Comparison of ENCODE assay signal across 29 cellular contexts in the genomic region with DNA sequence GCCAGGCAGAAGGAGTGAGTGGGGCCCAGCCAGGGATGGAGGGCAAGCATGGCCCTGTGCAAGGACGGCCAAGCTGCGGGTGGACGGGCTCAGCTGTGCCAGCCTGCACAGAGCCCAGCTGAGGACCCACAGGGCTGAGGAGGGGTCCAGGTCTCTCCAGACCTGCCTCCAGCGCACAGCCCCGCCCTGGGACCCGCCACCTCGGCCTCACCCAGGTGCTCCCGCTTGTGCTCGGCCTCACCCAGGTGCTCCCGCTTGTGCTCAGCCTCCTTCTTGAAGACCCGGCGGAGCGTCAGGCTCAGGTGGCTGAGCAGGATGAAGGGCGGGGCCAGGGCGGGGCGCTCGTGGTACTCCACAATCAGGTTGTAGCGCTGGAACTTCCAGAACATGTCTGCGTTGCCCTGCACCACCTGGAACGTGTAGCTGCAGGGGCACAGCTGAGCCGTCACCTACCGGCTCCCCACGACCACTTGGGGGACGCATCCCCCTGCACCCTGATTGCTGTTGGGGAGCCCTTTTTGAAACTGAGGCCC. TPM values are rescaled to one million over a fixed set of nuclear protein-coding genes. Genes with fewer than 3 reads are reported as not detected.
"Had no signal": no experiment of that assay in that cellular context is flagged by ENCODE, and none has a peak within 500 bp of the region (broad histone marks: within the 10 kb centered on the region; RNA-seq: fewer than 3 reads in every experiment).

No MANE protein-coding gene starts in this region.

- ATAC-seq: left lobe of liver; lower lobe of right lung; naive thymus-derived CD4-positive, alpha-beta T cell; psoas muscle; stimulated activated naive CD8-positive, alpha-beta T cell treated with anti-CD3 and anti-CD28 coated beads, Interleukin-15, Interleukin-2, amounts not matched to agents 100 U/mL and 50 U/mL, for 24 hours had no signal

- H3K27me3 Mint-ChIP-seq: activated naive CD8-positive, alpha-beta T cell; naive thymus-derived CD4-positive, alpha-beta T cell had no signal

- H3K27me3 ChIP-seq: ascending aorta, neutrophil, ovary, right atrium auricular region had no signal

- H3K4me3 Mint-ChIP-seq: activated naive CD8-positive, alpha-beta T cell had no signal

- DNase-seq: activated CD4-positive, alpha-beta T cell treated with anti-CD3 and anti-CD28 coated beads, Interleukin-2, amount 50 U/mL, for 1 hour; activated CD4-positive, CD25-positive, alpha-beta regulatory T cell treated with anti-CD3 and anti-CD28 coated beads, Interleukin-2, amount 50 U/mL, for 72 hours; activated naive CD4-positive, alpha-beta T cell; activated T-cell treated with anti-CD3 and anti-CD28 coated beads, Interleukin-2, amount 50 U/mL, for 1 hour; adrenal gland; brain microvascular endothelial cell; central memory CD4-positive, alpha-beta T cell; dermis blood vessel endothelial cell; effector CD8-positive, alpha-beta T cell; erythroblast; foreskin melanocyte; kidney; lower lobe of right lung; naive thymus-derived CD4-positive, alpha-beta T cell; ovary; psoas muscle; stimulated activated CD4-positive, alpha-beta T cell treated with anti-CD3 and anti-CD28 coated beads, Interleukin-4, amount 100 ng/mL, for 24 hours; stimulated activated naive CD8-positive, alpha-beta T cell treated with anti-CD3 and anti-CD28 coated beads, Interleukin-15, Interleukin-2, amounts not matched to agents 100 U/mL and 50 U/mL, for 24 hours; T-helper 2 cell had no signal

- H3K27ac Mint-ChIP-seq: activated naive CD8-positive, alpha-beta T cell; activated T-helper 2 cell treated with anti-CD3 and anti-CD28 coated beads, Interferon-gamma antibody, Interleukin-2, Interleukin-4, amounts not matched to agents 10 μg/mL and 5 μg/mL and 100 μg/mL, durations not matched to agents 14 hours and 24 hours and 36 hours; naive thymus-derived CD4-positive, alpha-beta T cell had no signal

- H3K36me3 Mint-ChIP-seq: activated naive CD8-positive, alpha-beta T cell had no signal

- H3K27ac ChIP-seq: adrenal gland, ascending aorta, brain microvascular endothelial cell, lower lobe of right lung, neutrophil, ovary, psoas muscle, right atrium auricular region, upper lobe of left lung, VCaP had no signal

- H3K36me3 ChIP-seq: ovary had no signal

- H3K9me3 ChIP-seq: adrenal gland, ascending aorta, lower lobe of right lung, neutrophil, ovary, psoas muscle, right atrium auricular region, upper lobe of left lung had no signal

- H3K4me3 ChIP-seq: adrenal gland, ascending aorta, lower lobe of right lung, ovary, psoas muscle, right atrium auricular region, upper lobe of left lung had no signal

- H3K9me3 Mint-ChIP-seq: activated T-helper 2 cell treated with anti-CD3 and anti-CD28 coated beads, Interferon-gamma antibody, Interleukin-2, Interleukin-4, amounts not matched to agents 10 μg/mL and 5 μg/mL and 100 μg/mL, durations not matched to agents 14 hours and 24 hours and 36 hours; naive thymus-derived CD4-positive, alpha-beta T cell had no signal

RNA-seq across cellular contexts. Expression of a gene that starts 37.4 kb away (rescaled TPM):
- total RNA-seq: activated T-helper 2 cell treated with anti-CD3 and anti-CD28 coated beads, Interferon-gamma antibody, Interleukin-2, Interleukin-4, amounts not matched to agents 10 μg/mL and 5 μg/mL and 100 μg/mL, durations not matched to agents 14 hours and 24 hours and 36 hours; ascending aorta; dermis blood vessel endothelial cell; left lobe of liver; lower lobe of right lung; mesenteric fat pad; psoas muscle; right atrium auricular region; subcutaneous adipose tissue; upper lobe of left lung had no signal
